In genomic region chr21:44557491-44558328, GRCh38 we compare ENCODE assay signal across 1 cellular context.
TF ChIP-seq lines count a peak whose summit lies in the region.

No MANE protein-coding gene starts in this region.

TF ChIP-seq in GM23338, 12 proteins besides CTCF, POLR2A, EP300 and RAD21 (continued from another document):
- TF ChIP-seq, protein P1, sequence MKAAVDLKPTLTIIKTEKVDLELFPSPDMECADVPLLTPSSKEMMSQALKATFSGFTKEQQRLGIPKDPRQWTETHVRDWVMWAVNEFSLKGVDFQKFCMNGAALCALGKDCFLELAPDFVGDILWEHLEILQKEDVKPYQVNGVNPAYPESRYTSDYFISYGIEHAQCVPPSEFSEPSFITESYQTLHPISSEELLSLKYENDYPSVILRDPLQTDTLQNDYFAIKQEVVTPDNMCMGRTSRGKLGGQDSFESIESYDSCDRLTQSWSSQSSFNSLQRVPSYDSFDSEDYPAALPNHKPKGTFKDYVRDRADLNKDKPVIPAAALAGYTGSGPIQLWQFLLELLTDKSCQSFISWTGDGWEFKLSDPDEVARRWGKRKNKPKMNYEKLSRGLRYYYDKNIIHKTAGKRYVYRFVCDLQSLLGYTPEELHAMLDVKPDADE (IDR thresholded peaks at IDR 0.05): no peak
- no peak for TF ChIP-seq ZNF462 (CRISPR knock-in tag; IDR thresholded peaks at IDR 0.05)
- no peak for TF ChIP-seq NANOG (IDR thresholded peaks at IDR 0.05; ENCODE audit: borderline replicate concordance)
- no peak for TF ChIP-seq ZNF114 (CRISPR knock-in tag; IDR thresholded peaks at IDR 0.05)
- no peak for TF ChIP-seq REST (IDR thresholded peaks at IDR 0.05; ENCODE audit: unreplicated experiment)
- no peak for TF ChIP-seq EZH2 (IDR thresholded peaks at IDR 0.05; ENCODE audit: low read depth, unreplicated experiment)
